In the genomic region with DNA sequence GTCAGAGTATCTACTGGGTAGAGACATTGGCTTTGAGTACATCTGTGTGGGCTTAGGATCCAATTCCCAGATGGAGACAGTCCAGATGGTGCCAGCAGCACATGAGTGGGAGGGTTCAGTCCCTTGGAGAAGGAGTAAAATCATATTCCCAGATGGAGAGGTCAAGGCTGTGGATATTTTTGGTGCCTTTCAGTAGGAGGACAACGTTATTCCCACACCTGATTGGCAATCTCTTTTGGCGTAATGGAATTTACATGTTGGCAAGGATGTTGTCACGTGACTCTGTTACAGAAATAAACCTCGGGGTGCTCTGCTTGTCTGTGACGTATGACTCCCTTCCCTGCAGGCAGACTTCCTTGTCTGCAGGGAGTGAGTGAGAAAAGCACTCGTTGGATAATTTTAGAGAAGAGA, we compare ENCODE assay signal across 22 cellular contexts. TPM values are rescaled to one million over a fixed set of nuclear protein-coding genes. Genes with fewer than 3 reads are reported as not detected.
A peak's percentile ranks its signal among the peaks of the same experiment; 100 is the strongest.
DNase-seq lines count a peak whose midpoint lies in the region; ATAC-seq, FAIRE-seq and TF ChIP-seq lines count a peak whose summit lies in the region.
"Had no signal": no experiment of that assay in that cellular context is flagged by ENCODE, and none has a peak within 500 bp of the region (broad histone marks: within the 10 kb centered on the region; RNA-seq: fewer than 3 reads in every experiment).

No MANE protein-coding gene starts in this region.

- DNase-seq in Ammon's horn (ENCODE audit: low spot score): peak; percentile 44
- peak; percentile 66 for DNase-seq in DMS 273 treated with DMSO at 0.1 percent for 48 hours (lab: John Stamatoyannopoulos, UW)
- peak; percentile 13 for DNase-seq in cerebellar cortex (ENCODE audit: low spot score)
- peak; percentile 17 for DNase-seq in midbrain (lab: John Stamatoyannopoulos, UW)
- no peak for DNase-seq in GM12891 (ENCODE audit: insufficient read length, low spot score)
- no peak for DNase-seq in activated CD8-positive, alpha-beta memory T cell treated with anti-CD3 and anti-CD28 coated beads, Interleukin-2, amount 10 ng/mL, durations not matched to agents 7 days and 5 days
- no peak for DNase-seq in NOMO-1 treated with DMSO at 0.1 percent for 48 hours (lab: John Stamatoyannopoulos, UW; ENCODE audit: unreplicated experiment)
- DNase-seq in NCI-H1048 (lab: John Stamatoyannopoulos, UW): no peak
- DNase-seq: activated CD4-positive, alpha-beta T cell treated with anti-CD3 and anti-CD28 coated beads for 4 hours; Caco-2; islet precursor cell; mesendoderm; NCI-H526 treated with DMSO at 0.1 percent for 48 hours; psoas muscle; SIG-M5; T-cell; upper lobe of right lung had no signal

- TF ChIP-seq POLR2A in GM12891 (IDR thresholded peaks at IDR 0.05; ENCODE audit: low read depth, low read length): no peak

- H3K9me3 Mint-ChIP-seq in activated CD8-positive, alpha-beta memory T cell treated with anti-CD3 and anti-CD28 coated beads, Interleukin-2, amount 10 ng/mL, durations not matched to agents 7 days and 5 days (ENCODE audit: low read depth): no peaks in the 10 kb centered on the region

- FAIRE-seq in GM12891 (lab: Jason Lieb, UNC): no peak
- FAIRE-seq: endothelial cell of umbilical vein, TTC549 had no signal

- CTCF ChIA-PET in activated CD8-positive, alpha-beta memory T cell treated with anti-CD3 and anti-CD28 coated beads, Interleukin-2, amount 10 ng/mL, durations not matched to agents 7 days and 5 days (lab: Charles Lee): no interaction called here

- no peak overlapping the region for H3K27ac Mint-ChIP-seq in activated CD8-positive, alpha-beta memory T cell treated with anti-CD3 and anti-CD28 coated beads, Interleukin-2, amount 10 ng/mL, durations not matched to agents 7 days and 5 days
- H3K27ac Mint-ChIP-seq: activated T-helper 17 cell treated with anti-CD3 and anti-CD28 coated beads, Interleukin-2, amount 50 U/mL, for 72 hours; nephron; T-cell had no signal

- no peaks in the 10 kb centered on the region for H3K4me1 Mint-ChIP-seq in activated CD8-positive, alpha-beta memory T cell treated with anti-CD3 and anti-CD28 coated beads, Interleukin-2, amount 10 ng/mL, durations not matched to agents 7 days and 5 days
- H3K4me1 Mint-ChIP-seq: activated T-helper 17 cell treated with anti-CD3 and anti-CD28 coated beads, Interleukin-2, amount 50 U/mL, for 72 hours; T-cell had no signal

- H3K27me3 Mint-ChIP-seq in activated CD8-positive, alpha-beta memory T cell treated with anti-CD3 and anti-CD28 coated beads, Interleukin-2, amount 10 ng/mL, durations not matched to agents 7 days and 5 days: no peaks in the 10 kb centered on the region
- H3K27me3 Mint-ChIP-seq: activated T-helper 17 cell treated with anti-CD3 and anti-CD28 coated beads, Interleukin-2, amount 50 U/mL, for 72 hours had no signal

- ATAC-seq in activated CD8-positive, alpha-beta memory T cell treated with anti-CD3 and anti-CD28 coated beads, Interleukin-2, amount 10 ng/mL, durations not matched to agents 7 days and 5 days: no peak
- ATAC-seq: activated T-helper 17 cell treated with anti-CD3 and anti-CD28 coated beads, Interleukin-2, amount 50 U/mL, for 72 hours; psoas muscle; T-cell; upper lobe of right lung had no signal

- no peak overlapping the region for H3K4me3 Mint-ChIP-seq in activated CD8-positive, alpha-beta memory T cell treated with anti-CD3 and anti-CD28 coated beads, Interleukin-2, amount 10 ng/mL, durations not matched to agents 7 days and 5 days
- H3K4me3 Mint-ChIP-seq: activated T-helper 17 cell treated with anti-CD3 and anti-CD28 coated beads, Interleukin-2, amount 50 U/mL, for 72 hours; nephron; T-cell had no signal

- no peaks in the 10 kb centered on the region for H3K36me3 Mint-ChIP-seq in activated CD8-positive, alpha-beta memory T cell treated with anti-CD3 and anti-CD28 coated beads, Interleukin-2, amount 10 ng/mL, durations not matched to agents 7 days and 5 days
- H3K36me3 Mint-ChIP-seq: T-cell had no signal

TF ChIP-seq in GM12891, 5 proteins besides CTCF, POLR2A, EP300 and RAD21:
- TF ChIP-seq POLR2AphosphoS5 (IDR thresholded peaks at IDR 0.05; ENCODE audit: low read depth, low read length): no peak
- TF ChIP-seq PAX5 (IDR thresholded peaks at IDR 0.05; ENCODE audit: insufficient read depth, low read length, severe bottlenecking): no peak
- TF ChIP-seq TAF1 (IDR thresholded peaks at IDR 0.05; ENCODE audit: low read depth, low read length): no peak
- TF ChIP-seq POU2F2 (IDR thresholded peaks at IDR 0.05; ENCODE audit: low read depth, low read length): no peak
- no peak for TF ChIP-seq SPI1 (IDR thresholded peaks at IDR 0.05; ENCODE audit: low read depth, low read length)

RNA-seq across cellular contexts. Expression of a gene that starts 27.6 kb away (rescaled TPM):
- not detected for polyA plus RNA-seq in GM12891 (2012; ENCODE audit: low read depth, missing spikeins)
- not detected for total RNA-seq in activated CD8-positive, alpha-beta memory T cell treated with anti-CD3 and anti-CD28 coated beads, Interleukin-2, amount 10 ng/mL, durations not matched to agents 7 days and 5 days
- total RNA-seq: activated T-helper 17 cell treated with anti-CD3 and anti-CD28 coated beads, Interleukin-2, amount 50 U/mL, for 72 hours; Caco-2; endothelial cell of umbilical vein; hepatocyte; psoas muscle; T-cell; upper lobe of right lung had no signal
- polyA plus RNA-seq: endothelial cell of umbilical vein, hepatocyte, psoas muscle had no signal

Comparison
In these comparisons a context has a peak if more than half of its experiments do, and no peak if none do; other contexts are left out.
1. DNase-seq: peak in Ammon's horn (single experiment), DMS 273 treated with DMSO at 0.1 percent for 48 hours (single experiment), cerebellar cortex (single experiment) and midbrain (single experiment); none in GM12891 (single experiment), activated CD8-positive, alpha-beta memory T cell treated with anti-CD3 and anti-CD28 coated beads, Interleukin-2, amount 10 ng/mL, durations not matched to agents 7 days and 5 days (single experiment), NOMO-1 treated with DMSO at 0.1 percent for 48 hours (single experiment) and NCI-H1048 (single experiment).